12 cellular contexts compared by ENCODE assay signal in the genomic region with DNA sequence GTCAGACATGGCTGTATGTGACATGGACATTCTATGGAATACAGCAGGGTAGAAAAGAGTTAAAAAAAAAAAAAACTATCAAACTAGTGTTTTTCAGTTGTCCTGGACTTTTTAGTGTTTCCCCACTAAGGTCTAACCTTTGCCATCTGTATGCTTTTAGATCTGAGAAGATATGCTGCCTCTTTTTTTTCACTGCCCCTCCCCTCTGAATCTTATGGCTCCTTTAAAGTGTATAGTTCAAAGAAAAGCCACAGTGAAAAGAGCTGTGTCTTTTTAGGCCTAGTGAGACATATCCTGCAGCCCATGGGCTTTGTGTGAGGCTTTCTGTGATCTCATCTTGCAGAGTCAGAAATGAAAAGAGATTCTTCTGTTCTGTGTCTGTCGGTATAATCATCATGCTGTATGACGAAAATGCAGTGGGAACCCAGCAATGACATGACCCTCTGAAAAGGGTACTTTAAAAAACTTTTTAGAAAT. TPM values are rescaled to one million over a fixed set of nuclear protein-coding genes. Genes with fewer than 3 reads are reported as not detected.
DNase-seq lines count a peak whose midpoint lies in the region; ATAC-seq and TF ChIP-seq lines count a peak whose summit lies in the region.
"Had no signal": no experiment of that assay in that cellular context is flagged by ENCODE, and none has a peak within 500 bp of the region (broad histone marks: within the 10 kb centered on the region; RNA-seq: fewer than 3 reads in every experiment).

No MANE protein-coding gene starts in this region.

- H3K4me1 Mint-ChIP-seq in activated naive CD8-positive, alpha-beta T cell treated with anti-CD3 and anti-CD28 coated beads for 36 hours = peaks cover 24% of the 10 kb centered on the region
- H3K4me1 Mint-ChIP-seq in chondrocyte (ENCODE audit: low read depth) = peaks cover 3% of the 10 kb centered on the region

- TF ChIP-seq CTCF in HCT116 (IDR thresholded peaks at IDR 0.05 in 2 of 3, conservative IDR thresholded peaks at IDR 0.05 in 1 of 3; ENCODE audit: borderline replicate concordance in 1 of 3, insufficient read depth in 1 of 3, low read depth in 2 of 3, low read length in 2 of 3) (no peak), chondrocyte (IDR thresholded peaks at IDR 0.05) (no peak), upper lobe of left lung (IDR thresholded peaks at IDR 0.05) (no peak)

- H3K4me3 ChIP-seq in HCT116 (replicated peaks in 1 of 2; ENCODE audit: low read depth in 1 of 2, low read length in 2 of 2) (no peak overlapping the region), upper lobe of left lung (no peak overlapping the region)

- no peak for TF ChIP-seq EP300 in upper lobe of left lung (IDR thresholded peaks at IDR 0.05)

- H3K36me3 ChIP-seq in HCT116 (ENCODE audit: control insufficient read depth in 1 of 2, insufficient read depth in 2 of 2, low read length in 2 of 2) = no peaks in the 10 kb centered on the region
- no peaks in the 10 kb centered on the region for H3K36me3 ChIP-seq in upper lobe of left lung

- no peaks in the 10 kb centered on the region for H3K9me3 Mint-ChIP-seq in activated naive CD8-positive, alpha-beta T cell treated with anti-CD3 and anti-CD28 coated beads for 36 hours
- no peaks in the 10 kb centered on the region for H3K9me3 Mint-ChIP-seq in chondrocyte (ENCODE audit: low read depth)
- H3K9me3 Mint-ChIP-seq: CD4-positive, CD25-positive, alpha-beta regulatory T cell had no signal

- H3K9me3 ChIP-seq in HCT116 (ENCODE audit: control insufficient read depth in 1 of 2, insufficient read depth in 1 of 2, low read depth in 1 of 2, low read length in 2 of 2) (no peaks in the 10 kb centered on the region), upper lobe of left lung (no peaks in the 10 kb centered on the region)

- BruUV-seq in HCT116 (replicated peaks; lab: Mats Ljungman, UMichigan) = no TSS peak

- H3K27ac Mint-ChIP-seq in activated naive CD8-positive, alpha-beta T cell treated with anti-CD3 and anti-CD28 coated beads for 36 hours = peak overlapping the region; percentile 27
- H3K27ac Mint-ChIP-seq in chondrocyte (ENCODE audit: unreplicated experiment) = no peak overlapping the region
- H3K27ac Mint-ChIP-seq: CD4-positive, CD25-positive, alpha-beta regulatory T cell had no signal

- RAD21 ChIA-PET in HCT116 (lab: Charles Lee; ENCODE audit: low non-redundant PET in 1 of 2, low total read pairs in 2 of 2, uncharacterized antibody in 2 of 2, unreplicated experiment in 2 of 2) = no interaction called here

- no peak overlapping the region for H3K9ac ChIP-seq in HCT116 (ENCODE audit: low read length)

- H3K27me3 Mint-ChIP-seq in activated naive CD8-positive, alpha-beta T cell treated with anti-CD3 and anti-CD28 coated beads for 36 hours = no peaks in the 10 kb centered on the region
- H3K27me3 Mint-ChIP-seq in chondrocyte (ENCODE audit: low read depth) = no peaks in the 10 kb centered on the region
- H3K27me3 Mint-ChIP-seq: CD4-positive, CD25-positive, alpha-beta regulatory T cell had no signal

- no peak overlapping the region for H3K4me2 ChIP-seq in HCT116 (ENCODE audit: low read length)

- TF ChIP-seq POLR2A in HCT116 (IDR thresholded peaks at IDR 0.05; ENCODE audit: borderline replicate concordance, extremely low read depth, insufficient read depth, insufficient read length) = no peak
- TF ChIP-seq POLR2A in upper lobe of left lung (IDR thresholded peaks at IDR 0.05) = no peak

- POLR2A ChIA-PET in HCT116 (lab: Charles Lee) = no interaction called here

- no peak overlapping the region for H2AFZ ChIP-seq in HCT116 (ENCODE audit: low read depth, low read length, poor library complexity, severe bottlenecking)

- no peaks in the 10 kb centered on the region for H4K20me1 ChIP-seq in HCT116 (ENCODE audit: insufficient read depth)

- H3K9me2 ChIP-seq in HCT116 (ENCODE audit: insufficient read depth) = no peaks in the 10 kb centered on the region

- H3K36me3 Mint-ChIP-seq in activated naive CD8-positive, alpha-beta T cell treated with anti-CD3 and anti-CD28 coated beads for 36 hours = no peaks in the 10 kb centered on the region
- no peaks in the 10 kb centered on the region for H3K36me3 Mint-ChIP-seq in chondrocyte (ENCODE audit: low read depth)
- H3K36me3 Mint-ChIP-seq: CD4-positive, CD25-positive, alpha-beta regulatory T cell had no signal

- H3K4me3 Mint-ChIP-seq in activated naive CD8-positive, alpha-beta T cell treated with anti-CD3 and anti-CD28 coated beads for 36 hours = peak overlapping the region; percentile 5
- H3K4me3 Mint-ChIP-seq in chondrocyte (ENCODE audit: unreplicated experiment) = no peak overlapping the region
- H3K4me3 Mint-ChIP-seq: CD4-positive, CD25-positive, alpha-beta regulatory T cell had no signal

- DNase-seq in AG08396 (ENCODE audit: low spot score) = peak; percentile 15
- DNase-seq in HCT116 (ENCODE audit: low read depth, low spot score) = no peak
- peak; percentile 13 for DNase-seq in activated naive CD8-positive, alpha-beta T cell treated with anti-CD3 and anti-CD28 coated beads for 36 hours
- DNase-seq in kidney glomerular epithelial cell (lab: John Stamatoyannopoulos, UW) = peak; percentile 64
- no peak for DNase-seq in chondrocyte (ENCODE audit: low spot score)
- no peak for DNase-seq in upper lobe of left lung
- DNase-seq in NAMALWA (ENCODE audit: low spot score) = no peak
- no peak for DNase-seq in HK-2 (ENCODE audit: unreplicated experiment)
- DNase-seq: MV-4-11, NCI-H510A, SW 1271 had no signal

- 81 to 82% methylated on average over 2 of the region's 2 CpGs for WGBS in upper lobe of left lung, 2 donors

- CTCF ChIA-PET in HCT116 (lab: Charles Lee) = no interaction called here

- TF ChIP-seq RAD21 in HCT116 (IDR thresholded peaks at IDR 0.05; ENCODE audit: low read depth) = no peak

- no peaks in the 10 kb centered on the region for H3K27me3 ChIP-seq in HCT116 (ENCODE audit: insufficient read depth, low read length)
- H3K27me3 ChIP-seq in upper lobe of left lung = no peaks in the 10 kb centered on the region

- no peak for ATAC-seq in HCT116
- no peak for ATAC-seq in upper lobe of left lung (ENCODE audit: low FRiP score in 2 of 2)

- H3K27ac ChIP-seq in HCT116 (ENCODE audit: low read depth, low read length) = peak overlapping the region; percentile 17; the same call in 1 of the 2 replicates
- H3K27ac ChIP-seq in upper lobe of left lung = no peak overlapping the region

- H3K79me2 ChIP-seq in HCT116 (ENCODE audit: insufficient read depth, low read length) = peaks cover 70% of the 10 kb centered on the region

- H3K4me1 ChIP-seq in HCT116 (ENCODE audit: control insufficient read depth in 1 of 2, insufficient read depth in 2 of 2, low read length in 2 of 2) = peaks cover 23 to 47% of the 10 kb centered on the region in 2 experiments
- H3K4me1 ChIP-seq in upper lobe of left lung = peaks cover 0 to 4% (median 1%) of the 10 kb centered on the region in 4 donors

- intact Hi-C loops in HCT116 (cut with micrococcal nuclease) = no loop called here

TF ChIP-seq in HCT116, 20 proteins besides CTCF, POLR2A, EP300 and RAD21:
- no peak for TF ChIP-seq EZH2 (IDR thresholded peaks at IDR 0.05)
- TF ChIP-seq TCF7L2 (IDR thresholded peaks at IDR 0.05; ENCODE audit: borderline replicate concordance, extremely low read depth, insufficient read depth, insufficient read length) = peak; percentile 14
- TF ChIP-seq YY1 (IDR thresholded peaks at IDR 0.05; ENCODE audit: extremely low read depth, insufficient replicate concordance, low read depth, low read length) = no peak
- no peak for TF ChIP-seq ZFX (IDR thresholded peaks at IDR 0.05)

RNA-seq across cellular contexts. Expression of gene ADGRG6, which starts 29.3 kb away (rescaled TPM):
- 67.9 TPM for total RNA-seq in HCT116 (2021; ENCODE audit: unreplicated experiment)
- 11.8 and 16.8 TPM in 2 replicates for polyA plus RNA-seq in HCT116 (2012)
- 1 to 10 TPM; 1.5 to 2.4 TPM for total RNA-seq in activated naive CD8-positive, alpha-beta T cell treated with anti-CD3 and anti-CD28 coated beads for 36 hours
- total RNA-seq in chondrocyte = 1.7 to 2.5 TPM (median 2.5 TPM) in 3 replicates
- total RNA-seq in upper lobe of left lung = 10 to 100 TPM; 19.9 to 44.1 (median 29.8) TPM
- polyA plus RNA-seq: CD4-positive, CD25-positive, alpha-beta regulatory T cell had no signal

Comparison
In these comparisons a context has a peak if more than half of its experiments do, and no peak if none do; other contexts are left out.
1. DNase-seq: peak in AG08396 (single experiment), activated naive CD8-positive, alpha-beta T cell treated with anti-CD3 and anti-CD28 coated beads for 36 hours (single experiment) and kidney glomerular epithelial cell (single experiment); none in HCT116 (single experiment), chondrocyte (single experiment), upper lobe of left lung (0 of 2), NAMALWA (single experiment) and HK-2 (single experiment).